Comparison of ENCODE assay signal across 9 cellular contexts in the genomic region with DNA sequence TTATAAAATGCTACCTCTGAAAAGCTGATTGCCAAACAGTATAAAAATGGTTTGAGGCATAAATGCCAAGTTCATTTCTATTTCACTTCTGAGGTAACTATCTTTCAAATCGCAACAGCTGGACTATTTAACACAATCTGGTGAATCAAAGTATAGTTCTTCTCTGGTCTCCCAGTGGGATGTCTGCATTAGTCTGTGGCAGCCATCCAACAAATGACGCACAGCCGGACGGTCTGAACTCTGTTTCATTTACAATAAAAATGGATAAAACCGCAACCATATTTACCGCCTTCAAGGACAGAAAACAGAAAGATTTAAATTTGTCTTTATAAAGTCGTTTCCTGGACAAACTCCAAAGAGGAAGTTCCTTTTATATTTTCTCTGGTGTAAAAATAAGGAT. TPM values are rescaled to one million over a fixed set of nuclear protein-coding genes. Genes with fewer than 3 reads are reported as not detected.
DNase-seq lines count a peak whose midpoint lies in the region; ATAC-seq and TF ChIP-seq lines count a peak whose summit lies in the region.
"Had no signal": no experiment of that assay in that cellular context is flagged by ENCODE, and none has a peak within 500 bp of the region (broad histone marks: within the 10 kb centered on the region; RNA-seq: fewer than 3 reads in every experiment).

No MANE protein-coding gene starts in this region.

- WGBS in heart left ventricle, 4 donors, result 33 to 50% (median 39%) methylated on average over 7 of the region's 7 CpGs

- DNase-seq in heart left ventricle, result peak; percentile 43 to 75 (median 63)
- DNase-seq in Right ventricle myocardium inferior (ENCODE audit: missing footprints), result no peak
- DNase-seq in SK-N-MC (ENCODE audit: low read depth, low spot score), result peak; percentile 34
- DNase-seq in glomerular endothelial cell (ENCODE audit: extremely low read depth, low read depth, low spot score), result peak; percentile 56
- no peak for DNase-seq in T-helper 17 cell
- no peak for DNase-seq in DMS79 (lab: John Stamatoyannopoulos, UW)
- no peak for DNase-seq in NCI-H1436 treated with DMSO at 0.1 percent for 48 hours (lab: John Stamatoyannopoulos, UW)
- no peak for DNase-seq in coronary artery (ENCODE audit: low spot score)
- DNase-seq: natural killer cell had no signal

- no peak for TF ChIP-seq POLR2A in heart left ventricle (IDR thresholded peaks at IDR 0.05)

- no peaks in the 10 kb centered on the region for H3K36me3 Mint-ChIP-seq in T-helper 17 cell (ENCODE audit: low read depth)
- H3K36me3 Mint-ChIP-seq: natural killer cell had no signal

- H3K4me3 Mint-ChIP-seq in T-helper 17 cell, result no peak overlapping the region
- H3K4me3 Mint-ChIP-seq: natural killer cell had no signal

- H3K4me1 ChIP-seq in heart left ventricle, result peaks cover 0 to 23% (median 2%) of the 10 kb centered on the region in 12 donors

- H3K9ac ChIP-seq in SK-N-MC (ENCODE audit: insufficient read length), result no peak overlapping the region

- no peaks in the 10 kb centered on the region for H3K27me3 ChIP-seq in heart left ventricle

- no peak overlapping the region for H3K27ac ChIP-seq in heart left ventricle
- peak overlapping the region; percentile 74 for H3K27ac ChIP-seq in SK-N-MC
- H3K27ac ChIP-seq in coronary artery, result no peak overlapping the region

- H3K4me3 ChIP-seq in heart left ventricle (peak overlapping the region in 2 of 12 donors; percentile 0 to 22), SK-N-MC (peak overlapping the region; percentile 58), coronary artery (no peak overlapping the region)

- H3K36me3 ChIP-seq in heart left ventricle, result no peaks in the 10 kb centered on the region
- no peaks in the 10 kb centered on the region for H3K36me3 ChIP-seq in SK-N-MC (ENCODE audit: insufficient read depth, low read length)

- H3K27ac Mint-ChIP-seq in T-helper 17 cell, result no peak overlapping the region
- H3K27ac Mint-ChIP-seq: natural killer cell had no signal

- H3K9me3 ChIP-seq in heart left ventricle (no peaks in the 10 kb centered on the region), SK-N-MC (ENCODE audit: low read depth, low read length) (no peaks in the 10 kb centered on the region), T-helper 17 cell (ENCODE audit: control insufficient read depth, low read length, poor library complexity, severe bottlenecking) (no peaks in the 10 kb centered on the region)

- ATAC-seq in heart left ventricle (peak in 2 of 4 donors; percentile 30 to 57), Right ventricle myocardium inferior (no peak), T-helper 17 cell (no peak)
- ATAC-seq: natural killer cell had no signal

- peaks cover 47% of the 10 kb centered on the region for H3K27me3 Mint-ChIP-seq in T-helper 17 cell

- H3K4me1 Mint-ChIP-seq in T-helper 17 cell, result peaks cover 3% of the 10 kb centered on the region
- H3K4me1 Mint-ChIP-seq: natural killer cell had no signal

- TF ChIP-seq CTCF in heart left ventricle (IDR thresholded peaks at IDR 0.05) (no peak), coronary artery (IDR thresholded peaks at IDR 0.05) (no peak)

- intact Hi-C loops in heart left ventricle (cut with DNase I), result no loop called here
- intact Hi-C loops in Right ventricle myocardium inferior (cut with DNase I), result no loop called here

RNA-seq across cellular contexts. Expression of a gene that starts 41.9 kb away (rescaled TPM):
- total RNA-seq in heart left ventricle (1 to 10 TPM in 1 of 9 donors, under 1 TPM in 2, not detected in 6; 0.07 to 1.8 (median 0.32) TPM), Right ventricle myocardium inferior (not detected), glomerular endothelial cell (not detected in 2 replicates), T-helper 17 cell (not detected)
- under 1 TPM in 1 of 2 donors, not detected in 1; 0.03 TPM for polyA plus RNA-seq in heart left ventricle
- total RNA-seq: natural killer cell had no signal

Comparison
In these comparisons a context has a peak if more than half of its experiments do, and no peak if none do; other contexts are left out.
1. DNase-seq: peak in heart left ventricle (5 of 5), SK-N-MC (single experiment) and glomerular endothelial cell (single experiment); none in Right ventricle myocardium inferior (single experiment), T-helper 17 cell (0 of 3), DMS79 (single experiment), NCI-H1436 treated with DMSO at 0.1 percent for 48 hours (single experiment) and coronary artery (single experiment).